In genomic region chr15:101528108-101528916, GRCh38 we compare ENCODE assay signal across 1 cellular context.
A peak's percentile ranks its signal among the peaks of the same experiment; 100 is the strongest.
TF ChIP-seq lines count a peak whose summit lies in the region.

No MANE protein-coding gene starts in this region.

TF ChIP-seq in HepG2, 621 proteins besides CTCF, POLR2A, EP300 and RAD21 (continued from another document and continues in another):
- TF ChIP-seq ZNF318 (CRISPR knock-in tag; IDR thresholded peaks at IDR 0.05) (no peak), ZNF138 (CRISPR knock-in tag; IDR thresholded peaks at IDR 0.05; ENCODE audit: low read depth) (peak; percentile 45; the same call in 1 of the 2 replicates), ZNF382 (CRISPR knock-in tag; IDR thresholded peaks at IDR 0.05; ENCODE audit: borderline replicate concordance) (no peak), NFATC3 (CRISPR knock-in tag; IDR thresholded peaks at IDR 0.05) (no peak), SOX6 (IDR thresholded peaks at IDR 0.05) (no peak), SOX6 (CRISPR knock-in tag; IDR thresholded peaks at IDR 0.05) (peak; percentile 83), AGO1 (IDR thresholded peaks at IDR 0.05; ENCODE audit: low read depth, low read length, poor library complexity, severe bottlenecking) (peak; percentile 55), CBFB (CRISPR knock-in tag; IDR thresholded peaks at IDR 0.05) (peak; percentile 71), TFAP4 (IDR thresholded peaks at IDR 0.05; ENCODE audit: borderline replicate concordance, low read depth) (peak; percentile 96), ZNF253 (CRISPR knock-in tag; IDR thresholded peaks at IDR 0.05; ENCODE audit: borderline replicate concordance) (peak; percentile 7; the same call in 1 of the 2 replicates), GATAD1 (CRISPR knock-in tag; IDR thresholded peaks at IDR 0.05) (0 out of 2 replicates have a peak, but pooled peaks have one; percentile 46), ZNF281 (CRISPR knock-in tag; IDR thresholded peaks at IDR 0.05; ENCODE audit: borderline replicate concordance) (peak; percentile 53; the same call in 1 of the 2 replicates), THAP9 (CRISPR knock-in tag; IDR thresholded peaks at IDR 0.05; ENCODE audit: borderline replicate concordance) (peak; percentile 18; the same call in 1 of the 2 replicates), ZNF124 (CRISPR knock-in tag; IDR thresholded peaks at IDR 0.05) (peak; percentile 57; the same call in 1 of the 2 replicates), ZNF619 (CRISPR knock-in tag; IDR thresholded peaks at IDR 0.05) (0 out of 2 replicates have a peak, but pooled peaks have one; percentile 5), ZNF674 (CRISPR knock-in tag; IDR thresholded peaks at IDR 0.05; ENCODE audit: low read depth) (no peak), NAIF1 (CRISPR knock-in tag; IDR thresholded peaks at IDR 0.05; ENCODE audit: borderline replicate concordance) (0 out of 2 replicates have a peak, but pooled peaks have one; percentile 21), ZNF713 (CRISPR knock-in tag; IDR thresholded peaks at IDR 0.05) (no peak), KAT8 (CRISPR knock-in tag; IDR thresholded peaks at IDR 0.05) (peak; percentile 84), ZNF280B (CRISPR knock-in tag; IDR thresholded peaks at IDR 0.05; ENCODE audit: borderline replicate concordance) (peak; percentile 81), TSC22D2 (CRISPR knock-in tag; IDR thresholded peaks at IDR 0.05; ENCODE audit: borderline replicate concordance) (0 out of 2 replicates have a peak, but pooled peaks have one; percentile 88), ZBTB43 (CRISPR knock-in tag; conservative IDR thresholded peaks at IDR 0.05) (peak; percentile 60), USF2 (IDR thresholded peaks at IDR 0.05; ENCODE audit: low read depth, low read length) (no peak), USF2 (CRISPR knock-in tag; IDR thresholded peaks at IDR 0.05; ENCODE audit: borderline replicate concordance) (peak; percentile 26; the same call in 1 of the 2 replicates), ARID3A (IDR thresholded peaks at IDR 0.05; ENCODE audit: low read depth, low read length) (peak; percentile 72), ZNF276 (CRISPR knock-in tag; IDR thresholded peaks at IDR 0.05; ENCODE audit: low read depth) (peak; percentile 46; the same call in 1 of the 2 replicates)
